Comparison of ENCODE assay signal across 8 cellular contexts in the genomic region with DNA sequence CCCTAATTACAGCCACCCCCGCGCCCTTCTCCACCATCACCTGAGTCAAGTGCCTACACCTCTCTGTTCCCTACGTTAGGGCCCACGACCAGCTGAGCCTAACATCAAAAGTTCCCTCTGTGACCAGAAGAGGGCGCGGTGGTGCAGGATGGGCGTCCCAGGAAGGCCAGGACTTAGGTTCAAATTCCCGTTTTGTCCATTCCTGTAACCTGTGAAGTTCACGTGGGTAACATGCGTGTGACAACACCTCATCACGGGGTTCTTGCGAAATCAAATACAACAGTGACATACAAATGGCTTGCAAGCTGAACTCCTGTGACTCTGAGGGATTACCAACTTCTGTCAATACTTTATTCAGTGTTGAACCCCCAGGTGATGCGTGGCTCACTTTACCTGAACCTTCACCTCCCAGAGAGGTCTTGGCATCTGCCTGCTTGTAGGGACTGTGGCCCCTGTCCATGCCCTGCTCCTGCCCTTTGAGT.
DNase-seq lines count a peak whose midpoint lies in the region; ATAC-seq and TF ChIP-seq lines count a peak whose summit lies in the region.

No MANE protein-coding gene starts in this region.

- H3K27me3 Mint-ChIP-seq in activated CD8-positive, alpha-beta T cell treated with anti-CD3 and anti-CD28 coated beads for 36 hours = no peaks in the 10 kb centered on the region
- peaks cover 3% of the 10 kb centered on the region for H3K27me3 Mint-ChIP-seq in endothelial cell (ENCODE audit: unreplicated experiment)
- no peaks in the 10 kb centered on the region for H3K27me3 Mint-ChIP-seq in naive thymus-derived CD8-positive, alpha-beta T cell

- DNase-seq in Right ventricle myocardium inferior (ENCODE audit: missing footprints) (no peak), cardiac septum (ENCODE audit: low spot score) (no peak), NCI-H510A treated with DMSO at 0.1 percent for 48 hours (lab: John Stamatoyannopoulos, UW) (peak; percentile 74), endothelial cell (ENCODE audit: low spot score) (peak; percentile 81), thoracic aorta (ENCODE audit: low spot score) (peak; percentile 17)
- peak; percentile 78 for DNase-seq in activated CD8-positive, alpha-beta T cell treated with anti-CD3 and anti-CD28 coated beads for 36 hours
- peak; percentile 37 to 83 (median 64) for DNase-seq in naive thymus-derived CD8-positive, alpha-beta T cell

- CTCF ChIA-PET in activated CD8-positive, alpha-beta T cell treated with anti-CD3 and anti-CD28 coated beads for 36 hours (lab: Charles Lee) = interaction anchor here (0.7 to 3.9 kb wide), 46 partner anchors 9 to 300 kb away, joined by 3 to 25 read pairs (median 4); a partner anchor contains a TSS

- H3K27ac Mint-ChIP-seq in activated CD8-positive, alpha-beta T cell treated with anti-CD3 and anti-CD28 coated beads for 36 hours = peak overlapping the region; percentile 99
- H3K27ac Mint-ChIP-seq in endothelial cell (ENCODE audit: unreplicated experiment) = no peak overlapping the region
- peak overlapping the region; percentile 94 to 100 (median 99) for H3K27ac Mint-ChIP-seq in naive thymus-derived CD8-positive, alpha-beta T cell

- no peaks in the 10 kb centered on the region for H3K27me3 ChIP-seq in thoracic aorta (replicated peaks; ENCODE audit: insufficient read depth)

- no peak overlapping the region for H3K27ac ChIP-seq in thoracic aorta

- H3K36me3 ChIP-seq in thoracic aorta = no peaks in the 10 kb centered on the region

- no peak overlapping the region for H3K4me3 ChIP-seq in thoracic aorta

- H3K4me1 Mint-ChIP-seq in activated CD8-positive, alpha-beta T cell treated with anti-CD3 and anti-CD28 coated beads for 36 hours (ENCODE audit: low read depth) = peaks cover 61% of the 10 kb centered on the region
- H3K4me1 Mint-ChIP-seq in endothelial cell (ENCODE audit: unreplicated experiment) = peaks cover 5% of the 10 kb centered on the region
- H3K4me1 Mint-ChIP-seq in naive thymus-derived CD8-positive, alpha-beta T cell = peaks cover 32 to 71% (median 61%) of the 10 kb centered on the region in 4 donors

- no peaks in the 10 kb centered on the region for H3K36me3 Mint-ChIP-seq in activated CD8-positive, alpha-beta T cell treated with anti-CD3 and anti-CD28 coated beads for 36 hours (ENCODE audit: low read depth)
- H3K36me3 Mint-ChIP-seq in endothelial cell (ENCODE audit: low read depth, unreplicated experiment) = no peaks in the 10 kb centered on the region
- no peaks in the 10 kb centered on the region for H3K36me3 Mint-ChIP-seq in naive thymus-derived CD8-positive, alpha-beta T cell

- TF ChIP-seq CTCF in activated CD8-positive, alpha-beta T cell treated with anti-CD3 and anti-CD28 coated beads for 36 hours (IDR thresholded peaks at IDR 0.05) = peak; percentile 92
- peak; percentile 90 for TF ChIP-seq CTCF in endothelial cell (IDR thresholded peaks at IDR 0.05; ENCODE audit: unreplicated experiment)
- peak; percentile 61 for TF ChIP-seq CTCF in thoracic aorta (IDR thresholded peaks at IDR 0.05)

- peak; percentile 40 for ATAC-seq in Right ventricle myocardium inferior
- ATAC-seq in activated CD8-positive, alpha-beta T cell treated with anti-CD3 and anti-CD28 coated beads for 36 hours = no peak
- no peak for ATAC-seq in naive thymus-derived CD8-positive, alpha-beta T cell
- no peak for ATAC-seq in thoracic aorta (ENCODE audit: insufficient number of reproducible peaks, low FRiP score, low read depth)
- ATAC-seq in GM18511 (IDR thresholded peaks at IDR 0.05; ENCODE audit: unreplicated experiment) = no peak

- POLR2A ChIA-PET in activated CD8-positive, alpha-beta T cell treated with anti-CD3 and anti-CD28 coated beads for 36 hours (lab: Charles Lee) = interaction anchor here (0.6 to 3.4 kb wide), 11 partner anchors 8 to 208 kb away, joined by 3 to 14 read pairs (median 3); a partner anchor contains a TSS
- POLR2A ChIA-PET in naive thymus-derived CD8-positive, alpha-beta T cell (lab: Charles Lee) = interaction anchor here (0.6 to 8.6 kb wide), 15 partner anchors 9 to 211 kb away, joined by 3 to 144 read pairs (median 6); a partner anchor contains a TSS

- no peaks in the 10 kb centered on the region for H3K9me3 Mint-ChIP-seq in activated CD8-positive, alpha-beta T cell treated with anti-CD3 and anti-CD28 coated beads for 36 hours
- no peaks in the 10 kb centered on the region for H3K9me3 Mint-ChIP-seq in endothelial cell (ENCODE audit: unreplicated experiment)
- H3K9me3 Mint-ChIP-seq in naive thymus-derived CD8-positive, alpha-beta T cell = peaks cover 0 to 3% (median 0%) of the 10 kb centered on the region in 9 donors

- intact Hi-C loops in Right ventricle myocardium inferior (cut with DNase I) (loop anchor here (1.0 to 5.0 kb wide), 2 partner anchors 152 to 210 kb away; no protein-coding TSS in a partner anchor), cardiac septum (cut with DNase I) (loop anchor here (2.0 kb wide), 1 partner anchor 212 kb away; no protein-coding TSS in a partner anchor)
- intact Hi-C loops in activated CD8-positive, alpha-beta T cell treated with anti-CD3 and anti-CD28 coated beads for 36 hours (cut with micrococcal nuclease) = loop anchor here (5.0 kb wide), 1 partner anchor 152 kb away; no protein-coding TSS in a partner anchor

- no peaks in the 10 kb centered on the region for H3K9me3 ChIP-seq in thoracic aorta

- no peak overlapping the region for H3K4me3 Mint-ChIP-seq in activated CD8-positive, alpha-beta T cell treated with anti-CD3 and anti-CD28 coated beads for 36 hours
- no peak overlapping the region for H3K4me3 Mint-ChIP-seq in endothelial cell (ENCODE audit: unreplicated experiment)
- peak overlapping the region in 9 of 10 donors; percentile 2 to 61 (median 32) for H3K4me3 Mint-ChIP-seq in naive thymus-derived CD8-positive, alpha-beta T cell

- H3K4me1 ChIP-seq in thoracic aorta (ENCODE audit: control insufficient read depth in 1 of 2, low read depth in 2 of 2) = peaks cover 0 to 3% of the 10 kb centered on the region in 2 donors

Comparison
In these comparisons a context has a peak if more than half of its experiments do, and no peak if none do; other contexts are left out.
1. DNase-seq: peak in NCI-H510A treated with DMSO at 0.1 percent for 48 hours (single experiment), activated CD8-positive, alpha-beta T cell treated with anti-CD3 and anti-CD28 coated beads for 36 hours (single experiment), endothelial cell (single experiment), naive thymus-derived CD8-positive, alpha-beta T cell (10 of 10) and thoracic aorta (single experiment); none in Right ventricle myocardium inferior (single experiment) and cardiac septum (single experiment).
2. H3K4me3 Mint-ChIP-seq: peak in naive thymus-derived CD8-positive, alpha-beta T cell (9 of 10); none in activated CD8-positive, alpha-beta T cell treated with anti-CD3 and anti-CD28 coated beads for 36 hours (single experiment) and endothelial cell (single experiment).
3. Peak in every context shown above with its lines, with median percentiles within 50 percentile points of each other: CTCF ChIP-seq.